Comparison of ENCODE assay signal across 1 cellular context in genomic region chr13:22848539-22849052, GRCh38.
A peak's percentile ranks its signal among the peaks of the same experiment; 100 is the strongest.
TF ChIP-seq lines count a peak whose summit lies in the region.

No MANE protein-coding gene starts in this region.

TF ChIP-seq in HepG2, 621 proteins besides CTCF, POLR2A, EP300 and RAD21 (continued from another document and continues in another):
- TF ChIP-seq, protein P1, sequence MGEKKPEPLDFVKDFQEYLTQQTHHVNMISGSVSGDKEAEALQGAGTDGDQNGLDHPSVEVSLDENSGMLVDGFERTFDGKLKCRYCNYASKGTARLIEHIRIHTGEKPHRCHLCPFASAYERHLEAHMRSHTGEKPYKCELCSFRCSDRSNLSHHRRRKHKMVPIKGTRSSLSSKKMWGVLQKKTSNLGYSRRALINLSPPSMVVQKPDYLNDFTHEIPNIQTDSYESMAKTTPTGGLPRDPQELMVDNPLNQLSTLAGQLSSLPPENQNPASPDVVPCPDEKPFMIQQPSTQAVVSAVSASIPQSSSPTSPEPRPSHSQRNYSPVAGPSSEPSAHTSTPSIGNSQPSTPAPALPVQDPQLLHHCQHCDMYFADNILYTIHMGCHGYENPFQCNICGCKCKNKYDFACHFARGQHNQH (CRISPR knock-in tag; IDR thresholded peaks at IDR 0.05): peak; percentile 50; the same call in 1 of the 2 replicates
- TF ChIP-seq FOXA3 (CRISPR knock-in tag; IDR thresholded peaks at IDR 0.05): peak; percentile 8; the same call in 1 of the 2 replicates
- TF ChIP-seq ZBTB38 (CRISPR knock-in tag; IDR thresholded peaks at IDR 0.05): peak; percentile 75
- 0 out of 2 replicates have a peak, but pooled peaks have one; percentile 36 for TF ChIP-seq SRY (CRISPR knock-in tag; IDR thresholded peaks at IDR 0.05)
- peak; percentile 32; the same call in 1 of the 2 replicates for TF ChIP-seq ZNF891 (CRISPR knock-in tag; IDR thresholded peaks at IDR 0.05)
- 0 out of 2 replicates have a peak, but pooled peaks have one; percentile 30 for TF ChIP-seq HDAC2 (CRISPR knock-in tag; IDR thresholded peaks at IDR 0.05)
- no peak for TF ChIP-seq ZNF615 (CRISPR knock-in tag; IDR thresholded peaks at IDR 0.05; ENCODE audit: borderline replicate concordance)
- no peak for TF ChIP-seq WIZ (CRISPR knock-in tag; IDR thresholded peaks at IDR 0.05)
- no peak for TF ChIP-seq MXD4 (CRISPR knock-in tag; IDR thresholded peaks at IDR 0.05)
- TF ChIP-seq POLR2G (IDR thresholded peaks at IDR 0.05; ENCODE audit: low read depth, low read length): peak; percentile 61
- no peak for TF ChIP-seq BORCS8-MEF2B (CRISPR knock-in tag; IDR thresholded peaks at IDR 0.05)
- TF ChIP-seq ZNF644 (CRISPR knock-in tag; IDR thresholded peaks at IDR 0.05; ENCODE audit: low read depth): peak; percentile 58; the same call in 1 of the 2 replicates
- TF ChIP-seq, protein P2, sequence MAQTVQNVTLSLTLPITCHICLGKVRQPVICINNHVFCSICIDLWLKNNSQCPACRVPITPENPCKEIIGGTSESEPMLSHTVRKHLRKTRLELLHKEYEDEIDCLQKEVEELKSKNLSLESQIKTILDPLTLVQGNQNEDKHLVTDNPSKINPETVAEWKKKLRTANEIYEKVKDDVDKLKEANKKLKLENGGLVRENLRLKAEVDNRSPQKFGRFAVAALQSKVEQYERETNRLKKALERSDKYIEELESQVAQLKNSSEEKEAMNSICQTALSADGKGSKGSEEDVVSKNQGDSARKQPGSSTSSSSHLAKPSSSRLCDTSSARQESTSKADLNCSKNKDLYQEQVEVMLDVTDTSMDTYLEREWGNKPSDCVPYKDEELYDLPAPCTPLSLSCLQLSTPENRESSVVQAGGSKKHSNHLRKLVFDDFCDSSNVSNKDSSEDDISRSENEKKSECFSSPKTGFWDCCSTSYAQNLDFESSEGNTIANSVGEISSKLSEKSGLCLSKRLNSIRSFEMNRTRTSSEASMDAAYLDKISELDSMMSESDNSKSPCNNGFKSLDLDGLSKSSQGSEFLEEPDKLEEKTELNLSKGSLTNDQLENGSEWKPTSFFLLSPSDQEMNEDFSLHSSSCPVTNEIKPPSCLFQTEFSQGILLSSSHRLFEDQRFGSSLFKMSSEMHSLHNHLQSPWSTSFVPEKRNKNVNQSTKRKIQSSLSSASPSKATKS (CRISPR knock-in tag; IDR thresholded peaks at IDR 0.05): no peak
- TF ChIP-seq, protein P3, sequence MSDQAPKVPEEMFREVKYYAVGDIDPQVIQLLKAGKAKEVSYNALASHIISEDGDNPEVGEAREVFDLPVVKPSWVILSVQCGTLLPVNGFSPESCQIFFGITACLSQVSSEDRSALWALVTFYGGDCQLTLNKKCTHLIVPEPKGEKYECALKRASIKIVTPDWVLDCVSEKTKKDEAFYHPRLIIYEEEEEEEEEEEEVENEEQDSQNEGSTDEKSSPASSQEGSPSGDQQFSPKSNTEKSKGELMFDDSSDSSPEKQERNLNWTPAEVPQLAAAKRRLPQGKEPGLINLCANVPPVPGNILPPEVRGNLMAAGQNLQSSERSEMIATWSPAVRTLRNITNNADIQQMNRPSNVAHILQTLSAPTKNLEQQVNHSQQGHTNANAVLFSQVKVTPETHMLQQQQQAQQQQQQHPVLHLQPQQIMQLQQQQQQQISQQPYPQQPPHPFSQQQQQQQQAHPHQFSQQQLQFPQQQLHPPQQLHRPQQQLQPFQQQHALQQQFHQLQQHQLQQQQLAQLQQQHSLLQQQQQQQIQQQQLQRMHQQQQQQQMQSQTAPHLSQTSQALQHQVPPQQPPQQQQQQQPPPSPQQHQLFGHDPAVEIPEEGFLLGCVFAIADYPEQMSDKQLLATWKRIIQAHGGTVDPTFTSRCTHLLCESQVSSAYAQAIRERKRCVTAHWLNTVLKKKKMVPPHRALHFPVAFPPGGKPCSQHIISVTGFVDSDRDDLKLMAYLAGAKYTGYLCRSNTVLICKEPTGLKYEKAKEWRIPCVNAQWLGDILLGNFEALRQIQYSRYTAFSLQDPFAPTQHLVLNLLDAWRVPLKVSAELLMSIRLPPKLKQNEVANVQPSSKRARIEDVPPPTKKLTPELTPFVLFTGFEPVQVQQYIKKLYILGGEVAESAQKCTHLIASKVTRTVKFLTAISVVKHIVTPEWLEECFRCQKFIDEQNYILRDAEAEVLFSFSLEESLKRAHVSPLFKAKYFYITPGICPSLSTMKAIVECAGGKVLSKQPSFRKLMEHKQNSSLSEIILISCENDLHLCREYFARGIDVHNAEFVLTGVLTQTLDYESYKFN (CRISPR knock-in tag; conservative IDR thresholded peaks at IDR 0.05): peak; percentile 82
- TF ChIP-seq ZFX (CRISPR knock-in tag; IDR thresholded peaks at IDR 0.05; ENCODE audit: low read depth): peak; percentile 90
- peak; percentile 58 for TF ChIP-seq HNF4A (CRISPR knock-in tag; IDR thresholded peaks at IDR 0.05)
- TF ChIP-seq, protein P4, sequence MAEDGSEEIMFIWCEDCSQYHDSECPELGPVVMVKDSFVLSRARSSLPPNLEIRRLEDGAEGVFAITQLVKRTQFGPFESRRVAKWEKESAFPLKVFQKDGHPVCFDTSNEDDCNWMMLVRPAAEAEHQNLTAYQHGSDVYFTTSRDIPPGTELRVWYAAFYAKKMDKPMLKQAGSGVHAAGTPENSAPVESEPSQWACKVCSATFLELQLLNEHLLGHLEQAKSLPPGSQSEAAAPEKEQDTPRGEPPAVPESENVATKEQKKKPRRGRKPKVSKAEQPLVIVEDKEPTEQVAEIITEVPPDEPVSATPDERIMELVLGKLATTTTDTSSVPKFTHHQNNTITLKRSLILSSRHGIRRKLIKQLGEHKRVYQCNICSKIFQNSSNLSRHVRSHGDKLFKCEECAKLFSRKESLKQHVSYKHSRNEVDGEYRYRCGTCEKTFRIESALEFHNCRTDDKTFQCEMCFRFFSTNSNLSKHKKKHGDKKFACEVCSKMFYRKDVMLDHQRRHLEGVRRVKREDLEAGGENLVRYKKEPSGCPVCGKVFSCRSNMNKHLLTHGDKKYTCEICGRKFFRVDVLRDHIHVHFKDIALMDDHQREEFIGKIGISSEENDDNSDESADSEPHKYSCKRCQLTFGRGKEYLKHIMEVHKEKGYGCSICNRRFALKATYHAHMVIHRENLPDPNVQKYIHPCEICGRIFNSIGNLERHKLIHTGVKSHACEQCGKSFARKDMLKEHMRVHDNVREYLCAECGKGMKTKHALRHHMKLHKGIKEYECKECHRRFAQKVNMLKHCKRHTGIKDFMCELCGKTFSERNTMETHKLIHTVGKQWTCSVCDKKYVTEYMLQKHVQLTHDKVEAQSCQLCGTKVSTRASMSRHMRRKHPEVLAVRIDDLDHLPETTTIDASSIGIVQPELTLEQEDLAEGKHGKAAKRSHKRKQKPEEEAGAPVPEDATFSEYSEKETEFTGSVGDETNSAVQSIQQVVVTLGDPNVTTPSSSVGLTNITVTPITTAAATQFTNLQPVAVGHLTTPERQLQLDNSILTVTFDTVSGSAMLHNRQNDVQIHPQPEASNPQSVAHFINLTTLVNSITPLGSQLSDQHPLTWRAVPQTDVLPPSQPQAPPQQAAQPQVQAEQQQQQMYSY (CRISPR knock-in tag; IDR thresholded peaks at IDR 0.05): peak; percentile 69; the same call in 1 of the 2 replicates
- TF ChIP-seq ZSCAN9 (CRISPR knock-in tag; IDR thresholded peaks at IDR 0.05; ENCODE audit: borderline replicate concordance): no peak
- TF ChIP-seq SKIL (CRISPR knock-in tag; IDR thresholded peaks at IDR 0.05; ENCODE audit: borderline replicate concordance): no peak
- TF ChIP-seq TFDP1 (CRISPR knock-in tag; IDR thresholded peaks at IDR 0.05; ENCODE audit: borderline replicate concordance): peak; percentile 68; the same call in 1 of the 2 replicates
- no peak for TF ChIP-seq JARID2 (CRISPR knock-in tag; IDR thresholded peaks at IDR 0.05; ENCODE audit: insufficient replicate concordance)
- TF ChIP-seq MAFK (conservative IDR thresholded peaks at IDR 0.05 in 1 of 2, IDR thresholded peaks at IDR 0.05 in 1 of 2; ENCODE audit: low read length in 2 of 2): no peak
- TF ChIP-seq MYPOP (CRISPR knock-in tag; IDR thresholded peaks at IDR 0.05): no peak; the same call in 1 of the 2 replicates
- no peak for TF ChIP-seq KLF12 (CRISPR knock-in tag; IDR thresholded peaks at IDR 0.05; ENCODE audit: borderline replicate concordance)
- TF ChIP-seq ZBED4 (CRISPR knock-in tag; IDR thresholded peaks at IDR 0.05; ENCODE audit: borderline replicate concordance): peak; percentile 66; the same call in 1 of the 2 replicates
- TF ChIP-seq, protein P5, sequence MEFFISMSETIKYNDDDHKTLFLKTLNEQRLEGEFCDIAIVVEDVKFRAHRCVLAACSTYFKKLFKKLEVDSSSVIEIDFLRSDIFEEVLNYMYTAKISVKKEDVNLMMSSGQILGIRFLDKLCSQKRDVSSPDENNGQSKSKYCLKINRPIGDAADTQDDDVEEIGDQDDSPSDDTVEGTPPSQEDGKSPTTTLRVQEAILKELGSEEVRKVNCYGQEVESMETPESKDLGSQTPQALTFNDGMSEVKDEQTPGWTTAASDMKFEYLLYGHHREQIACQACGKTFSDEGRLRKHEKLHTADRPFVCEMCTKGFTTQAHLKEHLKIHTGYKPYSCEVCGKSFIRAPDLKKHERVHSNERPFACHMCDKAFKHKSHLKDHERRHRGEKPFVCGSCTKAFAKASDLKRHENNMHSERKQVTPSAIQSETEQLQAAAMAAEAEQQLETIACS (CRISPR knock-in tag; IDR thresholded peaks at IDR 0.05): no peak
- peak; percentile 30; the same call in 1 of the 2 replicates for TF ChIP-seq ETV5 (CRISPR knock-in tag; IDR thresholded peaks at IDR 0.05; ENCODE audit: borderline replicate concordance)
- TF ChIP-seq SP5 (CRISPR knock-in tag; IDR thresholded peaks at IDR 0.05; ENCODE audit: borderline replicate concordance, low read depth): peak; percentile 27; the same call in 1 of the 2 replicates
- peak; percentile 34; the same call in 1 of the 2 replicates for TF ChIP-seq NCOA2 (CRISPR knock-in tag; IDR thresholded peaks at IDR 0.05)
- TF ChIP-seq THAP9 (CRISPR knock-in tag; IDR thresholded peaks at IDR 0.05; ENCODE audit: borderline replicate concordance): 0 out of 2 replicates have a peak, but pooled peaks have one; percentile 27
